Comparison of ENCODE assay signal across 16 cellular contexts in genomic region chr5:172839669-172840068, GRCh38. TPM values are rescaled to one million over a fixed set of nuclear protein-coding genes. Genes with fewer than 3 reads are reported as not detected.
DNase-seq lines count a peak whose midpoint lies in the region; ATAC-seq, FAIRE-seq and TF ChIP-seq lines count a peak whose summit lies in the region.
"Had no signal": no experiment of that assay in that cellular context is flagged by ENCODE, and none has a peak within 500 bp of the region (broad histone marks: within the 10 kb centered on the region; RNA-seq: fewer than 3 reads in every experiment).

No MANE protein-coding gene starts in this region.

- peaks cover 27% of the 10 kb centered on the region for H4K20me1 ChIP-seq in Karpas-422 (ENCODE audit: insufficient read depth, low read depth, low read length)

- intact Hi-C loops in dendritic cell treated with granulocyte-macrophage colony-stimulating factor and Interleukin-4, amounts not matched to agents 40 ng/mL and 50 ng/mL, for 4 days (cut with micrococcal nuclease), result loop anchor here (5.0 kb wide), 1 partner anchor 33 kb away; no protein-coding TSS in a partner anchor

- TF ChIP-seq CTCF in neural crest cell (conservative IDR thresholded peaks at IDR 0.05) (no peak), upper lobe of left lung (IDR thresholded peaks at IDR 0.05) (no peak)

- H3K27ac Mint-ChIP-seq in dendritic cell treated with granulocyte-macrophage colony-stimulating factor and Interleukin-4, amounts not matched to agents 40 ng/mL and 50 ng/mL, for 4 days, result peak overlapping the region; percentile 8
- no peak overlapping the region for H3K27ac Mint-ChIP-seq in neural crest cell (ENCODE audit: unreplicated experiment)
- H3K27ac Mint-ChIP-seq: activated T-cell treated with anti-CD3 and anti-CD28 coated beads, Interleukin-2, amount 50 U/mL, for 24 hours had no signal

- no peak for FAIRE-seq in RCC 7860 (lab: Jason Lieb, UNC)

- no peaks in the 10 kb centered on the region for H3K9me3 ChIP-seq in upper lobe of left lung
- no peaks in the 10 kb centered on the region for H3K9me3 ChIP-seq in Karpas-422 (ENCODE audit: low read length)

- H2AFZ ChIP-seq in Karpas-422 (ENCODE audit: low read length), result no peak overlapping the region

- WGBS in upper lobe of left lung, 2 donors, result 40 to 61% methylated on average over 5 of the region's 5 CpGs

- H3K36me3 Mint-ChIP-seq in dendritic cell treated with granulocyte-macrophage colony-stimulating factor and Interleukin-4, amounts not matched to agents 40 ng/mL and 50 ng/mL, for 4 days (ENCODE audit: low read depth), result peaks cover 30% of the 10 kb centered on the region
- H3K36me3 Mint-ChIP-seq in neural crest cell (ENCODE audit: low read depth), result no peaks in the 10 kb centered on the region

- no peaks in the 10 kb centered on the region for H3K9me3 Mint-ChIP-seq in dendritic cell treated with granulocyte-macrophage colony-stimulating factor and Interleukin-4, amounts not matched to agents 40 ng/mL and 50 ng/mL, for 4 days
- H3K9me3 Mint-ChIP-seq in neural crest cell, result no peaks in the 10 kb centered on the region
- H3K9me3 Mint-ChIP-seq: activated T-cell treated with anti-CD3 and anti-CD28 coated beads, Interleukin-2, amount 50 U/mL, for 24 hours; H9 had no signal

- ATAC-seq in upper lobe of left lung (ENCODE audit: low FRiP score in 2 of 2), result no peak

- H3K9me2 ChIP-seq in Karpas-422 (replicated peaks; ENCODE audit: insufficient read depth, low read length), result no peaks in the 10 kb centered on the region

- H3K27ac ChIP-seq in upper lobe of left lung (peak overlapping the region in 3 of 4 donors; percentile 11 to 62 (median 54)), Karpas-422 (ENCODE audit: low read length) (no peak overlapping the region)

- no peak for TF ChIP-seq EP300 in upper lobe of left lung (IDR thresholded peaks at IDR 0.05)

- H3K9ac ChIP-seq in Karpas-422 (ENCODE audit: low read length), result no peak overlapping the region

- no peak for TF ChIP-seq POLR2A in upper lobe of left lung (IDR thresholded peaks at IDR 0.05)

- peaks cover 39 to 54% (median 43%) of the 10 kb centered on the region in 4 donors for H3K4me1 ChIP-seq in upper lobe of left lung
- peaks cover 13% of the 10 kb centered on the region for H3K4me1 ChIP-seq in Karpas-422 (ENCODE audit: low read length)

- peaks cover 42% of the 10 kb centered on the region for H3K4me1 Mint-ChIP-seq in dendritic cell treated with granulocyte-macrophage colony-stimulating factor and Interleukin-4, amounts not matched to agents 40 ng/mL and 50 ng/mL, for 4 days (ENCODE audit: low read depth)
- H3K4me1 Mint-ChIP-seq in neural crest cell, result peaks cover 27% of the 10 kb centered on the region

- no peaks in the 10 kb centered on the region for H3K27me3 ChIP-seq in upper lobe of left lung
- H3K27me3 ChIP-seq in Karpas-422 (ENCODE audit: low read length), result no peaks in the 10 kb centered on the region

- no peaks in the 10 kb centered on the region for H3K27me3 Mint-ChIP-seq in dendritic cell treated with granulocyte-macrophage colony-stimulating factor and Interleukin-4, amounts not matched to agents 40 ng/mL and 50 ng/mL, for 4 days
- H3K27me3 Mint-ChIP-seq in neural crest cell (ENCODE audit: low read depth), result no peaks in the 10 kb centered on the region
- H3K27me3 Mint-ChIP-seq: activated T-cell treated with anti-CD3 and anti-CD28 coated beads, Interleukin-2, amount 50 U/mL, for 24 hours had no signal

- no peak overlapping the region for H3K4me3 Mint-ChIP-seq in dendritic cell treated with granulocyte-macrophage colony-stimulating factor and Interleukin-4, amounts not matched to agents 40 ng/mL and 50 ng/mL, for 4 days
- peak overlapping the region; percentile 3 for H3K4me3 Mint-ChIP-seq in neural crest cell
- H3K4me3 Mint-ChIP-seq: activated T-cell treated with anti-CD3 and anti-CD28 coated beads, Interleukin-2, amount 50 U/mL, for 24 hours; H9 had no signal

- H3K4me2 ChIP-seq in Karpas-422 (ENCODE audit: low read depth, low read length, poor library complexity, severe bottlenecking), result no peak overlapping the region

- H3K4me3 ChIP-seq in upper lobe of left lung, result no peak overlapping the region
- no peak overlapping the region for H3K4me3 ChIP-seq in Karpas-422 (ENCODE audit: low read length)

- H3K36me3 ChIP-seq in upper lobe of left lung (peaks cover 0 to 14% (median 0%) of the 10 kb centered on the region in 4 donors), Karpas-422 (ENCODE audit: insufficient read depth, low read length) (no peaks in the 10 kb centered on the region)

- DNase-seq in NCI-H2171 treated with DMSO at 0.1 percent for 48 hours (lab: John Stamatoyannopoulos, UW) (peak; percentile 26), NCI-H2171 (lab: John Stamatoyannopoulos, UW) (no peak), neural crest cell (ENCODE audit: low read depth, low spot score) (no peak), upper lobe of left lung (no peak), DMS53 (lab: John Stamatoyannopoulos, UW) (no peak), RCC 7860 (ENCODE audit: low spot score) (no peak), Karpas-422 (no peak)
- DNase-seq: activated T-cell treated with anti-CD3 and anti-CD28 coated beads, Interleukin-2, amount 50 U/mL, for 24 hours; DMS79 treated with DMSO at 0.1 percent for 48 hours; effector memory CD4-positive, alpha-beta T cell; glutamatergic neuron; H9; left cardiac atrium; NCI-H1417; SW 1271 had no signal

- peaks cover 28% of the 10 kb centered on the region for H3K79me2 ChIP-seq in Karpas-422 (ENCODE audit: low read length)

RNA-seq across cellular contexts. Expression of gene ERGIC1, which starts 5.6 kb away (rescaled TPM):
- total RNA-seq in neural crest cell, result 106 and 108 TPM in 2 replicates
- 100 to 1,000 TPM; 158 to 225 (median 173) TPM for total RNA-seq in upper lobe of left lung
- total RNA-seq in Karpas-422 (2014; rRNA removed; shearing (Covaris generic); ENCODE audit: low replicate concordance), result 54.4 and 67.2 TPM in 2 replicates
